Comparison of ENCODE assay signal across 8 cellular contexts in genomic region chr6:16964553-16965499, GRCh38.
DNase-seq lines count a peak whose midpoint lies in the region; ATAC-seq and TF ChIP-seq lines count a peak whose summit lies in the region.

No MANE protein-coding gene starts in this region.

- H3K4me2 ChIP-seq in DND-41 (ENCODE audit: insufficient read depth, low read length) (no peak overlapping the region), SU-DHL-6 (ENCODE audit: low read depth, low read length, poor library complexity, severe bottlenecking) (no peak overlapping the region)

- no peaks in the 10 kb centered on the region for H4K20me1 ChIP-seq in DND-41 (ENCODE audit: insufficient read depth, low read length)
- H4K20me1 ChIP-seq in SU-DHL-6 (ENCODE audit: low read depth, low read length): no peaks in the 10 kb centered on the region

- H3K9me3 Mint-ChIP-seq in activated naive CD8-positive, alpha-beta T cell treated with anti-CD3 and anti-CD28 coated beads, Interleukin-2, amount 50 U/mL, for 24 hours: no peaks in the 10 kb centered on the region

- no peaks in the 10 kb centered on the region for H3K9me2 ChIP-seq in SU-DHL-6 (replicated peaks; ENCODE audit: insufficient read depth, low read length)

- no peak overlapping the region for H3K27ac Mint-ChIP-seq in activated naive CD8-positive, alpha-beta T cell treated with anti-CD3 and anti-CD28 coated beads, Interleukin-2, amount 50 U/mL, for 24 hours

- H3K9ac ChIP-seq in DND-41 (ENCODE audit: low read depth, low read length): no peak overlapping the region
- H3K9ac ChIP-seq in SU-DHL-6 (ENCODE audit: low read length): no peak overlapping the region

- intact Hi-C loops in cardiac septum (cut with DNase I) (loop anchor here (1.0 to 10.0 kb wide), 2 partner anchors 200 to 450 kb away; no protein-coding TSS in a partner anchor), aorta (cut with DNase I) (loop anchor here (10.0 kb wide), 3 partner anchors 200 to 630 kb away; partner anchors contain the start of gene ATXN1 (in 1 of the 2))

- H3K9me3 ChIP-seq in DND-41 (ENCODE audit: insufficient read depth, low read length, severe bottlenecking) (no peaks in the 10 kb centered on the region), SU-DHL-6 (ENCODE audit: insufficient read depth, low read length) (no peaks in the 10 kb centered on the region), aorta (ENCODE audit: control insufficient read depth, low read length) (peaks cover 1% of the 10 kb centered on the region)

- peaks cover 19% of the 10 kb centered on the region for H3K4me1 Mint-ChIP-seq in activated naive CD8-positive, alpha-beta T cell treated with anti-CD3 and anti-CD28 coated beads, Interleukin-2, amount 50 U/mL, for 24 hours

- H3K36me3 Mint-ChIP-seq in activated naive CD8-positive, alpha-beta T cell treated with anti-CD3 and anti-CD28 coated beads, Interleukin-2, amount 50 U/mL, for 24 hours (ENCODE audit: low read depth): peaks cover 3% of the 10 kb centered on the region

- WGBS in aorta, 2 donors: 17 to 21% methylated on average over 20 to 21 of the region's 21 CpGs

- H3K27ac ChIP-seq in DND-41 (ENCODE audit: low read length): no peak overlapping the region
- H3K27ac ChIP-seq in SU-DHL-6 (ENCODE audit: low read depth, low read length): no peak overlapping the region
- no peak overlapping the region for H3K27ac ChIP-seq in aorta (ENCODE audit: low read depth in 1 of 2, low read length in 2 of 2)

- peaks cover 29% of the 10 kb centered on the region for H3K27me3 Mint-ChIP-seq in activated naive CD8-positive, alpha-beta T cell treated with anti-CD3 and anti-CD28 coated beads, Interleukin-2, amount 50 U/mL, for 24 hours

- H3K4me1 ChIP-seq in DND-41 (ENCODE audit: insufficient read depth, low read length) (no peaks in the 10 kb centered on the region), aorta (ENCODE audit: control insufficient read depth in 1 of 2, insufficient read depth in 2 of 2, low read length in 2 of 2) (no peaks in the 10 kb centered on the region)

- no peaks in the 10 kb centered on the region for H3K27me3 ChIP-seq in DND-41 (ENCODE audit: insufficient read depth, low read length, poor library complexity)
- H3K27me3 ChIP-seq in SU-DHL-6 (ENCODE audit: low read length): no peaks in the 10 kb centered on the region
- peaks cover 0 to 2% of the 10 kb centered on the region in 2 donors for H3K27me3 ChIP-seq in aorta (ENCODE audit: control insufficient read depth in 1 of 2, insufficient read depth in 2 of 2, low read length in 1 of 2)

- H3K79me2 ChIP-seq in DND-41 (ENCODE audit: insufficient read depth, low read length) (no peaks in the 10 kb centered on the region), SU-DHL-6 (ENCODE audit: insufficient read depth, low read length) (no peaks in the 10 kb centered on the region)

- ATAC-seq in DND-41 (ENCODE audit: insufficient read depth, low read depth) (peak; percentile 69; the same call in 2 of the 3 replicates), GM21723 (IDR thresholded peaks at IDR 0.05; ENCODE audit: unreplicated experiment) (peak; percentile 86), aorta (ENCODE audit: low FRiP score) (peak; percentile 87)
- ATAC-seq in activated naive CD8-positive, alpha-beta T cell treated with anti-CD3 and anti-CD28 coated beads, Interleukin-2, amount 50 U/mL, for 24 hours: peak; percentile 84

- no peak overlapping the region for H2AFZ ChIP-seq in DND-41 (ENCODE audit: low read depth, low read length)
- no peak overlapping the region for H2AFZ ChIP-seq in SU-DHL-6 (ENCODE audit: low read depth, low read length, severe bottlenecking)

- peak; percentile 81 for TF ChIP-seq CTCF in DND-41 (IDR thresholded peaks at IDR 0.05; ENCODE audit: borderline replicate concordance, extremely low read depth, low read length, poor library complexity, severe bottlenecking)
- TF ChIP-seq CTCF in SU-DHL-6 (IDR thresholded peaks at IDR 0.05; ENCODE audit: insufficient read depth, low read length, poor library complexity, severe bottlenecking): peak; percentile 92

- H3K36me3 ChIP-seq in DND-41 (ENCODE audit: insufficient read depth, low read length) (no peaks in the 10 kb centered on the region), SU-DHL-6 (ENCODE audit: low read length) (no peaks in the 10 kb centered on the region), aorta (ENCODE audit: control insufficient read depth in 1 of 2, insufficient read depth in 2 of 2, low read length in 1 of 2) (no peaks in the 10 kb centered on the region)

- no peak overlapping the region for H3K4me3 Mint-ChIP-seq in activated naive CD8-positive, alpha-beta T cell treated with anti-CD3 and anti-CD28 coated beads, Interleukin-2, amount 50 U/mL, for 24 hours

- no peaks in the 10 kb centered on the region for H3F3A ChIP-seq in SU-DHL-6 (ENCODE audit: insufficient read depth)

- DNase-seq in DND-41: peak; percentile 36
- DNase-seq in M059J (ENCODE audit: low read depth): peak; percentile 97
- peak; percentile 71 for DNase-seq in activated naive CD8-positive, alpha-beta T cell treated with anti-CD3 and anti-CD28 coated beads, Interleukin-2, amount 50 U/mL, for 24 hours
- peak; percentile 78 for DNase-seq in cardiac septum (ENCODE audit: low spot score)
- peak; percentile 20 for DNase-seq in pulmonary artery endothelial cell (ENCODE audit: low read depth, low spot score)
- peak; percentile 73 to 87 for DNase-seq in aorta

- H3K4me3 ChIP-seq in DND-41 (ENCODE audit: low read depth in 1 of 2, low read length in 2 of 2) (no peak overlapping the region), SU-DHL-6 (ENCODE audit: insufficient read depth, low read length, poor library complexity, severe bottlenecking) (no peak overlapping the region), aorta (ENCODE audit: low read length in 2 of 2) (no peak overlapping the region)

Comparison
In these comparisons a context has a peak if more than half of its experiments do, and no peak if none do; other contexts are left out.
1. DNase-seq: peak in every context shown above with its lines; median percentile 97 in M059J; 80 in aorta; 78 in cardiac septum; 71 in activated naive CD8-positive, alpha-beta T cell treated with anti-CD3 and anti-CD28 coated beads, Interleukin-2, amount 50 U/mL, for 24 hours; 36 in DND-41; 20 in pulmonary artery endothelial cell.